ENCODE assay signal across 20 cellular contexts in genomic region chr7:92739091-92739490, GRCh38.
DNase-seq lines count a peak whose midpoint lies in the region; ATAC-seq, FAIRE-seq and TF ChIP-seq lines count a peak whose summit lies in the region.
"Had no signal": no experiment of that assay in that cellular context is flagged by ENCODE, and none has a peak within 500 bp of the region (broad histone marks: within the 10 kb centered on the region; RNA-seq: fewer than 3 reads in every experiment).

No MANE protein-coding gene starts in this region.

- no peaks in the 10 kb centered on the region for H3K36me3 ChIP-seq in MM.1S (replicated peaks; ENCODE audit: insufficient read depth, low read length)
- peaks cover 3% of the 10 kb centered on the region for H3K36me3 ChIP-seq in astrocyte (ENCODE audit: insufficient read depth, low read length)
- peaks cover 4 to 36% of the 10 kb centered on the region in 2 experiments for H3K36me3 ChIP-seq in HepG2 (replicated peaks in 1 of 2; ENCODE audit: control insufficient read depth in 1 of 2, insufficient read depth in 2 of 2, low read length in 2 of 2)

- H3K9me3 ChIP-seq in MM.1S (replicated peaks; ENCODE audit: insufficient read depth, low read length), result no peaks in the 10 kb centered on the region
- no peaks in the 10 kb centered on the region for H3K9me3 ChIP-seq in astrocyte (ENCODE audit: insufficient read depth, low read depth, low read length)
- no peaks in the 10 kb centered on the region for H3K9me3 ChIP-seq in HepG2 (ENCODE audit: low read length)

- no peak for TF ChIP-seq RAD21 in HepG2 (CRISPR knock-in tag; IDR thresholded peaks at IDR 0.05)

- no TSS peak for BruUV-seq in HepG2 (replicated peaks; lab: Mats Ljungman, UMichigan)

- peaks cover 5% of the 10 kb centered on the region for H3K9me3 Mint-ChIP-seq in T-helper 1 cell treated with Interleukin-12 subunit alpha and Interleukin-12 subunit beta and Interleukin-4 antibody, amounts not matched to agents 30 μg/mL and 1 μg/mL, for 36 hours
- H3K9me3 Mint-ChIP-seq in astrocyte (ENCODE audit: unreplicated experiment), result no peaks in the 10 kb centered on the region

- TF ChIP-seq CTCF in MM.1S (IDR thresholded peaks at IDR 0.05; ENCODE audit: low read length) (no peak), astrocyte (IDR thresholded peaks at IDR 0.05; ENCODE audit: insufficient read depth, low read depth, low read length) (no peak), HepG2 (CRISPR knock-in tag; IDR thresholded peaks at IDR 0.05) (no peak)

- intact Hi-C loops in HepG2 (cut with micrococcal nuclease; ENCODE audit: unreplicated experiment), result no loop called here

- TF ChIP-seq POLR2A in HepG2 (IDR thresholded peaks at IDR 0.05; ENCODE audit: insufficient read depth in 1 of 2, low read depth in 2 of 2, low read length in 2 of 2), result no peak

- DNase-seq in T-helper 1 cell (no peak), GM19239 (ENCODE audit: insufficient read length, low spot score) (no peak), MM.1S (no peak), astrocyte (ENCODE audit: low read depth) (no peak), kidney tubule cell (ENCODE audit: low spot score) (no peak), HepG2 (ENCODE audit: low spot score) (no peak), SK-N-DZ (ENCODE audit: low spot score) (no peak)
- DNase-seq: 8988T, DMS153, NCI-H1092 treated with DMSO at 0.1 percent for 48 hours, NCI-H1930, NCI-H2171, NCI-H510A, NCI-H82, SHP77 treated with DMSO at 0.1 percent for 48 hours had no signal

- H4K20me1 ChIP-seq in MM.1S (ENCODE audit: insufficient read depth, low read length) (no peaks in the 10 kb centered on the region), astrocyte (ENCODE audit: insufficient read depth, low read length) (peaks cover 19% of the 10 kb centered on the region), HepG2 (ENCODE audit: insufficient read depth, low read length) (peaks cover 10% of the 10 kb centered on the region)
- H4K20me1 ChIP-seq: BLaER1 treated with 17β-estradiol and CSF1 and Interleukin-3, amounts not matched to agents 10 nM and 100 nM had no signal

- H3K4me1 ChIP-seq in MM.1S (ENCODE audit: low read length) (peaks cover 43% of the 10 kb centered on the region), astrocyte (ENCODE audit: insufficient read depth, low read length) (peaks cover 16% of the 10 kb centered on the region), HepG2 (ENCODE audit: insufficient read depth, low read length) (peaks cover 40% of the 10 kb centered on the region)

- no peak for ATAC-seq in HepG2
- ATAC-seq: HCT116 had no signal

- peaks cover 22% of the 10 kb centered on the region for H3F3A ChIP-seq in MM.1S (ENCODE audit: insufficient read depth, low read length)

- CTCF ChIA-PET in HepG2 (lab: Yijun Ruan, JAX; ENCODE audit: low intra/inter-chr PET ratio, low total read pairs), result no interaction called here

- no peaks in the 10 kb centered on the region for H3K27me3 ChIP-seq in MM.1S (replicated peaks; ENCODE audit: insufficient read depth, low read length)
- H3K27me3 ChIP-seq in astrocyte (ENCODE audit: insufficient read depth, low read length), result no peaks in the 10 kb centered on the region
- H3K27me3 ChIP-seq in HepG2 (ENCODE audit: control insufficient read depth in 1 of 2, insufficient read depth in 2 of 2, low read length in 2 of 2), result no peaks in the 10 kb centered on the region
- H3K27me3 ChIP-seq: BLaER1 treated with 17β-estradiol and CSF1 and Interleukin-3, amounts not matched to agents 10 nM and 100 nM had no signal

- peak overlapping the region; percentile 9 for H3K27ac Mint-ChIP-seq in T-helper 1 cell treated with Interleukin-12 subunit alpha and Interleukin-12 subunit beta and Interleukin-4 antibody, amounts not matched to agents 30 μg/mL and 1 μg/mL, for 36 hours
- H3K27ac Mint-ChIP-seq in astrocyte (ENCODE audit: unreplicated experiment), result no peak overlapping the region

- H3K4me3 ChIP-seq in MM.1S (ENCODE audit: low read length) (no peak overlapping the region), astrocyte (ENCODE audit: insufficient read depth, low read depth, low read length) (no peak overlapping the region), HepG2 (replicated peaks in 1 of 3; ENCODE audit: insufficient read depth in 1 of 3, low read depth in 2 of 3, low read length in 3 of 3) (no peak overlapping the region)
- H3K4me3 ChIP-seq: BLaER1 treated with 17β-estradiol and CSF1 and Interleukin-3, amounts not matched to agents 10 nM and 100 nM had no signal

- no peaks in the 10 kb centered on the region for H3K27me3 Mint-ChIP-seq in T-helper 1 cell treated with Interleukin-12 subunit alpha and Interleukin-12 subunit beta and Interleukin-4 antibody, amounts not matched to agents 30 μg/mL and 1 μg/mL, for 36 hours (ENCODE audit: low read depth)
- no peaks in the 10 kb centered on the region for H3K27me3 Mint-ChIP-seq in astrocyte (ENCODE audit: low read depth, unreplicated experiment)

- H2AFZ ChIP-seq in MM.1S (ENCODE audit: low read length) (no peak overlapping the region), astrocyte (ENCODE audit: low read depth, low read length) (no peak overlapping the region), HepG2 (ENCODE audit: low read length) (no peak overlapping the region)

- H3K27ac ChIP-seq in MM.1S (ENCODE audit: low read length) (peak overlapping the region; percentile 94; the same call in 1 of the 2 replicates), astrocyte (ENCODE audit: low read depth, low read length) (no peak overlapping the region), HepG2 (ENCODE audit: extremely low read length, insufficient read depth, low read length) (no peak overlapping the region)
- H3K27ac ChIP-seq: BLaER1 treated with 17β-estradiol and CSF1 and Interleukin-3, amounts not matched to agents 10 nM and 100 nM had no signal

- H3K4me2 ChIP-seq in MM.1S (ENCODE audit: low read depth, low read length) (no peak overlapping the region), astrocyte (ENCODE audit: low read length) (no peak overlapping the region), HepG2 (ENCODE audit: low read depth, low read length) (no peak overlapping the region)
- H3K4me2 ChIP-seq: BLaER1 treated with 17β-estradiol and CSF1 and Interleukin-3, amounts not matched to agents 10 nM and 100 nM had no signal

- FAIRE-seq in GM19239 (lab: Jason Lieb, UNC) (peak; percentile 4), astrocyte (lab: Jason Lieb, UNC) (no peak), HepG2 (lab: Jason Lieb, UNC) (no peak)
- FAIRE-seq: GM18507, RCC 7860 had no signal

- in situ Hi-C loops in HepG2 (cut with HindIII; ENCODE audit: extremely low pct_ligation_motif_present, low pct_unique_long_range_greater_than_20kb), result no loop called here

- H3K79me2 ChIP-seq in MM.1S (ENCODE audit: low read length) (peaks cover 84% of the 10 kb centered on the region), astrocyte (ENCODE audit: insufficient read depth, low read length) (peaks cover 92% of the 10 kb centered on the region), HepG2 (ENCODE audit: insufficient read depth, low read length) (peaks cover 84% of the 10 kb centered on the region)

- H3K4me3 Mint-ChIP-seq in T-helper 1 cell treated with Interleukin-12 subunit alpha and Interleukin-12 subunit beta and Interleukin-4 antibody, amounts not matched to agents 30 μg/mL and 1 μg/mL, for 36 hours, result no peak overlapping the region
- H3K4me3 Mint-ChIP-seq in astrocyte (ENCODE audit: unreplicated experiment), result peak overlapping the region; percentile 55

- no peaks in the 10 kb centered on the region for H3K9me2 ChIP-seq in MM.1S (replicated peaks; ENCODE audit: insufficient read depth, low read length)

- POLR2A ChIA-PET in HepG2 (lab: Yijun Ruan, JAX), result no interaction called here

- peaks cover 42% of the 10 kb centered on the region for H3K36me3 Mint-ChIP-seq in T-helper 1 cell treated with Interleukin-12 subunit alpha and Interleukin-12 subunit beta and Interleukin-4 antibody, amounts not matched to agents 30 μg/mL and 1 μg/mL, for 36 hours (ENCODE audit: low read depth)
- peaks cover 9% of the 10 kb centered on the region for H3K36me3 Mint-ChIP-seq in astrocyte (ENCODE audit: low read depth, unreplicated experiment)

- TF ChIP-seq EP300 in HepG2 (IDR thresholded peaks at IDR 0.05; ENCODE audit: low read depth in 2 of 2, low read length in 2 of 2) (no peak), HepG2 (CRISPR knock-in tag; IDR thresholded peaks at IDR 0.05; ENCODE audit: borderline replicate concordance) (no peak)

- peaks cover 61% of the 10 kb centered on the region for H3K4me1 Mint-ChIP-seq in T-helper 1 cell treated with Interleukin-12 subunit alpha and Interleukin-12 subunit beta and Interleukin-4 antibody, amounts not matched to agents 30 μg/mL and 1 μg/mL, for 36 hours (ENCODE audit: low read depth)
- peaks cover 31% of the 10 kb centered on the region for H3K4me1 Mint-ChIP-seq in astrocyte (ENCODE audit: low read depth, unreplicated experiment)

- no peak overlapping the region for H3K9ac ChIP-seq in MM.1S (ENCODE audit: low read length)
- H3K9ac ChIP-seq in astrocyte (ENCODE audit: low read length), result no peak overlapping the region
- H3K9ac ChIP-seq in HepG2 (ENCODE audit: insufficient read depth, low read depth, low read length), result no peak overlapping the region
- H3K9ac ChIP-seq: BLaER1 treated with 17β-estradiol and CSF1 and Interleukin-3, amounts not matched to agents 10 nM and 100 nM had no signal

TF ChIP-seq in HepG2, 621 proteins besides CTCF, POLR2A, EP300 and RAD21 (continues in another document):
- TF ChIP-seq HIVEP1 (CRISPR knock-in tag; IDR thresholded peaks at IDR 0.05) (no peak), CENPX (CRISPR knock-in tag; IDR thresholded peaks at IDR 0.05) (no peak), KDM5A (IDR thresholded peaks at IDR 0.05; ENCODE audit: borderline replicate concordance, low read length) (no peak), ZNF503 (CRISPR knock-in tag; IDR thresholded peaks at IDR 0.05) (no peak)
